ENCODE assay signal across 1 cellular context in the genomic region with DNA sequence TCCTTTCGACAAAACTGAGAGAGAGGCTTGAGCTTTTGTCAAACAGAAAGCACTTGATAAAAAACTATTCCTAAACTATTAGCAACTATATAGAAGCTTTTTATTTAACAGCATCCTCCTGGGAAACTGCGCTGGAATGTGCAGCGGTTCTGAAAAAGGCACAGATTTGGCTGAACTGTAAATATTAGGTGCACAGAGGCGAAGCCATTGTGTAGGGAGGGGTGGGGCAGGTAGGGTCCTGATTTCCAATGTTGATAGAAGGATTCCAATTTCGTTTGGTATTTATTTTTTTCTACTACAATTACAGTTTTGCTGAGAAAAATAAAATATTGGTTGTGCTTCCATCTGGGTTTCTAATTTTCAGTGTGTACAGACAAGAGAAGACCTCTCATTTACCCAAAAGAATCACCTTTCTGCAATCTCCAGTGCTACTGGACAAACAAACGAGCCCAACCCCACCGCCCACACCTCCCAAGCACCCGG.
TF ChIP-seq lines count a peak whose summit lies in the region.

No MANE protein-coding gene starts in this region.

TF ChIP-seq in HCT116, 20 proteins besides CTCF, POLR2A, EP300 and RAD21 (continued from another document):
- TF ChIP-seq, protein P1, sequence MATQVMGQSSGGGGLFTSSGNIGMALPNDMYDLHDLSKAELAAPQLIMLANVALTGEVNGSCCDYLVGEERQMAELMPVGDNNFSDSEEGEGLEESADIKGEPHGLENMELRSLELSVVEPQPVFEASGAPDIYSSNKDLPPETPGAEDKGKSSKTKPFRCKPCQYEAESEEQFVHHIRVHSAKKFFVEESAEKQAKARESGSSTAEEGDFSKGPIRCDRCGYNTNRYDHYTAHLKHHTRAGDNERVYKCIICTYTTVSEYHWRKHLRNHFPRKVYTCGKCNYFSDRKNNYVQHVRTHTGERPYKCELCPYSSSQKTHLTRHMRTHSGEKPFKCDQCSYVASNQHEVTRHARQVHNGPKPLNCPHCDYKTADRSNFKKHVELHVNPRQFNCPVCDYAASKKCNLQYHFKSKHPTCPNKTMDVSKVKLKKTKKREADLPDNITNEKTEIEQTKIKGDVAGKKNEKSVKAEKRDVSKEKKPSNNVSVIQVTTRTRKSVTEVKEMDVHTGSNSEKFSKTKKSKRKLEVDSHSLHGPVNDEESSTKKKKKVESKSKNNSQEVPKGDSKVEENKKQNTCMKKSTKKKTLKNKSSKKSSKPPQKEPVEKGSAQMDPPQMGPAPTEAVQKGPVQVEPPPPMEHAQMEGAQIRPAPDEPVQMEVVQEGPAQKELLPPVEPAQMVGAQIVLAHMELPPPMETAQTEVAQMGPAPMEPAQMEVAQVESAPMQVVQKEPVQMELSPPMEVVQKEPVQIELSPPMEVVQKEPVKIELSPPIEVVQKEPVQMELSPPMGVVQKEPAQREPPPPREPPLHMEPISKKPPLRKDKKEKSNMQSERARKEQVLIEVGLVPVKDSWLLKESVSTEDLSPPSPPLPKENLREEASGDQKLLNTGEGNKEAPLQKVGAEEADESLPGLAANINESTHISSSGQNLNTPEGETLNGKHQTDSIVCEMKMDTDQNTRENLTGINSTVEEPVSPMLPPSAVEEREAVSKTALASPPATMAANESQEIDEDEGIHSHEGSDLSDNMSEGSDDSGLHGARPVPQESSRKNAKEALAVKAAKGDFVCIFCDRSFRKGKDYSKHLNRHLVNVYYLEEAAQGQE (IDR thresholded peaks at IDR 0.05; ENCODE audit: low read depth): no peak
- TF ChIP-seq, protein P2, sequence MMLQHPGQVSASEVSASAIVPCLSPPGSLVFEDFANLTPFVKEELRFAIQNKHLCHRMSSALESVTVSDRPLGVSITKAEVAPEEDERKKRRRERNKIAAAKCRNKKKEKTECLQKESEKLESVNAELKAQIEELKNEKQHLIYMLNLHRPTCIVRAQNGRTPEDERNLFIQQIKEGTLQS (IDR thresholded peaks at IDR 0.05): no peak
- TF ChIP-seq EZH2phosphoT487 (IDR thresholded peaks at IDR 0.05; ENCODE audit: borderline replicate concordance): no peak
- no peak for TF ChIP-seq POLR2AphosphoS5 (IDR thresholded peaks at IDR 0.05; ENCODE audit: low read depth, low read length)
- no peak for TF ChIP-seq CEBPB (IDR thresholded peaks at IDR 0.05; ENCODE audit: low read depth)
- no peak for TF ChIP-seq SRF (IDR thresholded peaks at IDR 0.05; ENCODE audit: low read depth)
- TF ChIP-seq ELF1 (IDR thresholded peaks at IDR 0.05; ENCODE audit: borderline replicate concordance, low read depth): no peak
- TF ChIP-seq YY1 (IDR thresholded peaks at IDR 0.05; ENCODE audit: extremely low read depth, insufficient replicate concordance, low read depth, low read length): no peak
- TF ChIP-seq, protein P3, sequence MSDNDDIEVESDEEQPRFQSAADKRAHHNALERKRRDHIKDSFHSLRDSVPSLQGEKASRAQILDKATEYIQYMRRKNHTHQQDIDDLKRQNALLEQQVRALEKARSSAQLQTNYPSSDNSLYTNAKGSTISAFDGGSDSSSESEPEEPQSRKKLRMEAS (IDR thresholded peaks at IDR 0.05): no peak
- TF ChIP-seq FOSL1 (IDR thresholded peaks at IDR 0.05; ENCODE audit: low read depth): no peak
- TF ChIP-seq ZNF274 (IDR thresholded peaks at IDR 0.05; ENCODE audit: low read depth, low read length): no peak
